In the genomic region with DNA sequence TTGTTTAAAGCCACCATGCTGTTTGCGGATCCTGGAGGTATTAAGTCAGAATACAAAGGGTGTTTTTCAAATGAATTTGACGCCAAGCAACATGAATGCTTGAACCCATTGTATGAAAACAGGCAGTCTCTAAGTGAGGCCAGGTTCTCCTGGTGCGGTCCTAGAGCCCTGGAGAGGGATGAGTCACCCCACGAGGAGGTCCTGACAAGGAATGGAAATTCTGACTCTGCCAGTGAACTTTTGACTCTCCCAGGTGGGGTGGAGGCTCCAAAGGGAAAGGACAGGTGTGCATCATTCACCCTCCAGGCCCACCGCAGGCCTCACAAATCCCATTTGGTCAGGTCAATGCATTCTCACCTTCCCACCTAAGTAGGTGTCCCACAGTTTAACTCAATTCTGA, we compare ENCODE assay signal across 11 cellular contexts. TPM values are rescaled to one million over a fixed set of nuclear protein-coding genes. Genes with fewer than 3 reads are reported as not detected.
DNase-seq lines count a peak whose midpoint lies in the region; ATAC-seq and TF ChIP-seq lines count a peak whose summit lies in the region.
"Had no signal": no experiment of that assay in that cellular context is flagged by ENCODE, and none has a peak within 500 bp of the region (broad histone marks: within the 10 kb centered on the region; RNA-seq: fewer than 3 reads in every experiment).

No MANE protein-coding gene starts in this region.

- peaks cover 0 to 23% of the 10 kb centered on the region in 2 donors for H3K27me3 Mint-ChIP-seq in CD8-positive, alpha-beta memory T cell

- H3K4me3 Mint-ChIP-seq in CD8-positive, alpha-beta memory T cell = peak overlapping the region in 5 of 7 donors; percentile 68 to 84 (median 72)

- H3K27ac ChIP-seq in CD8-positive, alpha-beta memory T cell (ENCODE audit: low read depth, low read length) = no peak overlapping the region
- H3K27ac ChIP-seq in PC-3 (ENCODE audit: low read length) (peak overlapping the region; percentile 96), body of pancreas (peak overlapping the region; percentile 18 to 85 (median 76)), sigmoid colon (no peak overlapping the region)
- H3K27ac ChIP-seq: KMS-11, parathyroid adenoma had no signal

- CTCF ChIA-PET in CD8-positive, alpha-beta memory T cell (lab: Charles Lee) = no interaction called here
- CTCF ChIA-PET in PC-3 (lab: Charles Lee) = no interaction called here

- H3K27ac Mint-ChIP-seq in CD8-positive, alpha-beta memory T cell = peak overlapping the region in 1 of 8 donors; percentile 45
- H3K27ac Mint-ChIP-seq: T-helper 1 cell treated with Interleukin-12 subunit alpha and Interleukin-12 subunit beta and Interleukin-4 antibody, amounts not matched to agents 30 μg/mL and 1 μg/mL, for 36 hours had no signal

- POLR2A ChIA-PET in CD8-positive, alpha-beta memory T cell (lab: Charles Lee) = no interaction called here
- POLR2A ChIA-PET in PC-3 (lab: Charles Lee; ENCODE audit: unreplicated experiment) = no interaction called here

- TF ChIP-seq POLR2A in body of pancreas (IDR thresholded peaks at IDR 0.05) (no peak), sigmoid colon (IDR thresholded peaks at IDR 0.05) (peak in 1 of 2 donors; percentile 19)

- no peak for DNase-seq in CD8-positive, alpha-beta memory T cell
- peak; percentile 76 for DNase-seq in PC-3
- peak; percentile 40 to 68 (median 58) for DNase-seq in body of pancreas
- peak; percentile 54 for DNase-seq in mucosa of gallbladder (ENCODE audit: low spot score)
- no peak for DNase-seq in Right ventricle myocardium superior
- DNase-seq in sigmoid colon = no peak
- no peak for DNase-seq in activated gamma-delta T cell treated with Interleukin-2 at 50 U/mL for 16 hours
- DNase-seq in NCI-H2227 (lab: John Stamatoyannopoulos, UW; ENCODE audit: unreplicated experiment) = no peak

- ATAC-seq in PC-3 (peak; percentile 24), body of pancreas (peak; percentile 45), Right ventricle myocardium superior (ENCODE audit: poor library complexity) (no peak)

- no peaks in the 10 kb centered on the region for H3K9me3 Mint-ChIP-seq in CD8-positive, alpha-beta memory T cell
- H3K9me3 Mint-ChIP-seq: T-helper 1 cell treated with Interleukin-12 subunit alpha and Interleukin-12 subunit beta and Interleukin-4 antibody, amounts not matched to agents 30 μg/mL and 1 μg/mL, for 36 hours had no signal

- H3K79me2 ChIP-seq in PC-3 (ENCODE audit: low read length) = no peaks in the 10 kb centered on the region
- H3K79me2 ChIP-seq: parathyroid adenoma had no signal

- no peaks in the 10 kb centered on the region for H3K36me3 Mint-ChIP-seq in CD8-positive, alpha-beta memory T cell

- intact Hi-C loops in PC-3 (cut with micrococcal nuclease) (loop anchor here (1.0 to 5.0 kb wide), 3 partner anchors 45 to 367 kb away; no protein-coding TSS in a partner anchor), body of pancreas (cut with DNase I) (no loop called here), Right ventricle myocardium superior (cut with DNase I) (loop anchor here (2.0 kb wide), 1 partner anchor 113 kb away; no protein-coding TSS in a partner anchor), sigmoid colon (cut with DNase I) (loop anchor here (5.0 kb wide), 1 partner anchor 112 kb away; no protein-coding TSS in a partner anchor)

- H3K4me2 ChIP-seq in PC-3 (ENCODE audit: low read length) = peak overlapping the region; percentile 78
- H3K4me2 ChIP-seq: KMS-11 had no signal

- no peaks in the 10 kb centered on the region for H3K36me3 ChIP-seq in CD8-positive, alpha-beta memory T cell (ENCODE audit: insufficient read depth, low read length)
- H3K36me3 ChIP-seq in PC-3 (ENCODE audit: low read depth, low read length) = no peaks in the 10 kb centered on the region
- no peaks in the 10 kb centered on the region for H3K36me3 ChIP-seq in body of pancreas (replicated peaks in 1 of 2; ENCODE audit: insufficient read depth in 1 of 2, low read depth in 2 of 2)
- no peaks in the 10 kb centered on the region for H3K36me3 ChIP-seq in sigmoid colon

- no peaks in the 10 kb centered on the region for H4K20me1 ChIP-seq in PC-3 (ENCODE audit: low read length)

- no TSS peak for BruUV-seq in PC-3 (replicated peaks; lab: Mats Ljungman, UMichigan)

- peak overlapping the region; percentile 9; the same call in 1 of the 2 replicates for H2AFZ ChIP-seq in PC-3 (ENCODE audit: low read length)
- H2AFZ ChIP-seq: parathyroid adenoma had no signal

- peak overlapping the region; percentile 79 for H3K9ac ChIP-seq in PC-3 (ENCODE audit: low read length)
- H3K9ac ChIP-seq: KMS-11, parathyroid adenoma had no signal

- no peaks in the 10 kb centered on the region for H3F3A ChIP-seq in PC-3 (ENCODE audit: low read length, unreplicated experiment)

- TF ChIP-seq CTCF in PC-3 (conservative IDR thresholded peaks at IDR 0.05; ENCODE audit: low read depth, low read length) (no peak), body of pancreas (IDR thresholded peaks at IDR 0.05) (no peak), sigmoid colon (IDR thresholded peaks at IDR 0.05) (no peak)

- H3K9me3 ChIP-seq in CD8-positive, alpha-beta memory T cell (ENCODE audit: low read length) = no peaks in the 10 kb centered on the region
- no peaks in the 10 kb centered on the region for H3K9me3 ChIP-seq in PC-3 (ENCODE audit: low read length)
- H3K9me3 ChIP-seq in body of pancreas = no peaks in the 10 kb centered on the region
- H3K9me3 ChIP-seq in sigmoid colon = no peaks in the 10 kb centered on the region

- H3K27me3 ChIP-seq in CD8-positive, alpha-beta memory T cell (ENCODE audit: insufficient read depth, low read length, poor library complexity, severe bottlenecking) = no peaks in the 10 kb centered on the region
- no peaks in the 10 kb centered on the region for H3K27me3 ChIP-seq in PC-3 (ENCODE audit: low read length)
- no peaks in the 10 kb centered on the region for H3K27me3 ChIP-seq in body of pancreas
- H3K27me3 ChIP-seq in sigmoid colon = no peaks in the 10 kb centered on the region

- TF ChIP-seq EP300 in sigmoid colon (IDR thresholded peaks at IDR 0.05) = no peak

- peak overlapping the region; percentile 55 for H3K4me3 ChIP-seq in CD8-positive, alpha-beta memory T cell (ENCODE audit: low read length)
- H3K4me3 ChIP-seq in PC-3 (ENCODE audit: low read length) (peak overlapping the region; percentile 59), body of pancreas (no peak overlapping the region), sigmoid colon (no peak overlapping the region)

- peaks cover 22% of the 10 kb centered on the region for H3K4me1 ChIP-seq in CD8-positive, alpha-beta memory T cell (ENCODE audit: insufficient read depth, low read length)
- peaks cover 30% of the 10 kb centered on the region for H3K4me1 ChIP-seq in PC-3 (ENCODE audit: insufficient read depth, low read length)
- peaks cover 40% of the 10 kb centered on the region for H3K4me1 ChIP-seq in body of pancreas
- peaks cover 0 to 19% (median 11%) of the 10 kb centered on the region in 4 donors for H3K4me1 ChIP-seq in sigmoid colon

- H3K9me2 ChIP-seq in PC-3 (replicated peaks; ENCODE audit: low read length) = no peaks in the 10 kb centered on the region

- 26 to 32% methylated on average over 5 of the region's 5 CpGs for WGBS in body of pancreas, 2 donors
- 12 to 63% methylated on average over 5 of the region's 5 CpGs for WGBS in sigmoid colon, 2 donors

- peaks cover 16 to 32% (median 24%) of the 10 kb centered on the region in 3 donors for H3K4me1 Mint-ChIP-seq in CD8-positive, alpha-beta memory T cell

RNA-seq across cellular contexts. Expression of a gene that starts 1.5 kb away (rescaled TPM):
- total RNA-seq in CD8-positive, alpha-beta memory T cell = under 1 TPM; 0.24 to 0.29 TPM
- 1.5 TPM for polyA plus RNA-seq in CD8-positive, alpha-beta memory T cell
- total RNA-seq in PC-3 (2014; rRNA removed) = 18.9 and 20.2 TPM in 2 replicates
- total RNA-seq in body of pancreas = 10 to 100 TPM; 31.3 to 42.0 TPM
- 146 TPM for total RNA-seq in mucosa of gallbladder
- 15.3 TPM for total RNA-seq in Right ventricle myocardium superior
- total RNA-seq in sigmoid colon = 10 to 100 TPM; 31.6 to 51.7 (median 34.7) TPM
- polyA plus RNA-seq in sigmoid colon = 10 to 100 TPM; 19.8 to 26.8 (median 25.5) TPM

Comparison
In these comparisons a context has a peak if more than half of its experiments do, and no peak if none do; other contexts are left out.
1. DNase-seq: peak in PC-3 (single experiment), body of pancreas (4 of 4) and mucosa of gallbladder (single experiment); none in CD8-positive, alpha-beta memory T cell (0 of 5), Right ventricle myocardium superior (single experiment), sigmoid colon (single experiment), activated gamma-delta T cell treated with Interleukin-2 at 50 U/mL for 16 hours (single experiment) and NCI-H2227 (single experiment).
2. H3K27ac ChIP-seq: peak in PC-3 (single experiment) and body of pancreas (4 of 4); none in CD8-positive, alpha-beta memory T cell (single experiment) and sigmoid colon (0 of 4).
3. H3K4me3 ChIP-seq: peak in CD8-positive, alpha-beta memory T cell (single experiment) and PC-3 (single experiment); none in body of pancreas (0 of 2) and sigmoid colon (0 of 4).
4. RNA of a gene that starts 1.5 kb away (total RNA-seq): 146 TPM in mucosa of gallbladder (single experiment), 31.3 to 42.0 TPM in body of pancreas, 31.6 to 51.7 TPM in sigmoid colon, 18.9 to 20.2 TPM in PC-3 and 15.3 TPM in Right ventricle myocardium superior (single experiment); 0.24 to 0.29 TPM in CD8-positive, alpha-beta memory T cell; every median in the first group is over 10 times any median in the second.